Comparison of ENCODE assay signal across 20 cellular contexts in genomic region chr2:2912731-2913130, GRCh38.
"Had no signal": no experiment of that assay in that cellular context is flagged by ENCODE, and none has a peak within 500 bp of the region (broad histone marks: within the 10 kb centered on the region; RNA-seq: fewer than 3 reads in every experiment).

No MANE protein-coding gene starts in this region.

- DNase-seq: Karpas-422, KG1, MG63, NCI-H1092, NCI-H1105 treated with DMSO at 0.1 percent for 48 hours, NCI-H1417 treated with DMSO at 0.1 percent for 48 hours, NCI-H146, NCI-H1694 treated with DMSO at 0.1 percent for 48 hours, NCI-H1930, NCI-H2081, NCI-H2107, NCI-H2227 treated with DMSO at 0.1 percent for 48 hours, NCI-H524, NCI-H748 treated with DMSO at 0.1 percent for 48 hours, Right ventricle myocardium superior, SIG-M5, SK-N-SH, SW 1271 had no signal

- H3K4me2 ChIP-seq: SK-N-SH had no signal

- H3K36me3 ChIP-seq: MG63, SJSA1 had no signal

- H3K9ac ChIP-seq: SK-N-SH had no signal

- H3K4me3 ChIP-seq: MG63, SJSA1 had no signal

- H3K9me3 ChIP-seq: MG63, SJSA1 had no signal

- H3K27me3 ChIP-seq: MG63, SJSA1 had no signal

- H3K27ac ChIP-seq: HL-60, SJSA1 had no signal

- H3K4me1 ChIP-seq: SJSA1 had no signal
